ENCODE assay signal across 18 cellular contexts in the genomic region with DNA sequence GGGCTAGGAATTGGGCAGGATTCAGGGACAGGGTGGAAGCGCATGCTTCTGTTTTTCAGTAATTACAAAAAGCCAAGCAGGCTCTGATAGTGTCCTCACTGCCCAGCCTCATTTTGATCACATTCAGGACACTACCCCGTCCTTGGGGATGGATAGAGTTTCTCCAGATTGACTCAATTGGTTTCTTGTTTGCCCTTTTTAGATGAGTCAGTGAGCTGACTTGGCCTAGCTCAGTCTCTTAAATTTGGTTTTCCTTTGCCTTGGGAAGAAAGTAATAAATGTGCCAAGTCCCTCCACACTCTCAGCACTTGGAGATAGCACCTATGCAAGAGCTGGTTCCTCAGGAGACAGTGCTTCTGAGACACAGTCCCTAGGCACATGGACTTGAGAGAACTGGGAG. TPM values are rescaled to one million over a fixed set of nuclear protein-coding genes. Genes with fewer than 3 reads are reported as not detected.
DNase-seq lines count a peak whose midpoint lies in the region; ATAC-seq and TF ChIP-seq lines count a peak whose summit lies in the region.
"Had no signal": no experiment of that assay in that cellular context is flagged by ENCODE, and none has a peak within 500 bp of the region (broad histone marks: within the 10 kb centered on the region; RNA-seq: fewer than 3 reads in every experiment).

No MANE protein-coding gene starts in this region.

- ATAC-seq in heart left ventricle: no peak
- no peak for ATAC-seq in left ventricle myocardium superior
- ATAC-seq in thoracic aorta (ENCODE audit: insufficient number of reproducible peaks, low FRiP score, low read depth): peak; percentile 11
- no peak for ATAC-seq in GM19463 (IDR thresholded peaks at IDR 0.05; ENCODE audit: unreplicated experiment)
- no peak for ATAC-seq in GM18868 (IDR thresholded peaks at IDR 0.05; ENCODE audit: unreplicated experiment)
- ATAC-seq: natural killer cell had no signal

- peak overlapping the region in 9 of 12 donors; percentile 60 to 90 (median 80) for H3K27ac ChIP-seq in heart left ventricle
- H3K27ac ChIP-seq in thoracic aorta: peak overlapping the region; percentile 77 to 96
- H3K27ac ChIP-seq: prostate gland had no signal

- intact Hi-C loops in heart left ventricle (cut with DNase I): loop anchor here in 2 of 10 donors (5.0 kb wide), 2 partner anchors 34 to 141 kb away; partner anchors contain the start of gene USP47 (in 1 of the 2)
- intact Hi-C loops in left ventricle myocardium superior (cut with micrococcal nuclease): no loop called here

- DNase-seq in heart left ventricle: no peak
- no peak for DNase-seq in left ventricle myocardium superior
- peak; percentile 54 for DNase-seq in RPMI7951 (ENCODE audit: low read depth)
- DNase-seq in fibroblast of mammary gland (ENCODE audit: low read depth): peak; percentile 74
- no peak for DNase-seq in thoracic aorta (ENCODE audit: low spot score)
- no peak for DNase-seq in activated gamma-delta T cell (lab: John Stamatoyannopoulos, UW)
- DNase-seq: activated CD4-positive, alpha-beta T cell treated with anti-CD3 and anti-CD28 coated beads, Interleukin-2, amount 10 ng/mL, durations not matched to agents 7 days and 5 days; activated naive CD4-positive, alpha-beta T cell; anterior cingulate cortex; CD4-positive, CD25-positive, alpha-beta regulatory T cell; mammary epithelial cell; natural killer cell; NCI-H1694; NCI-H226; thyroid gland had no signal

- no peak for TF ChIP-seq POLR2A in heart left ventricle (IDR thresholded peaks at IDR 0.05)

- no peak for TF ChIP-seq CTCF in heart left ventricle (IDR thresholded peaks at IDR 0.05)
- no peak for TF ChIP-seq CTCF in fibroblast of mammary gland (conservative IDR thresholded peaks at IDR 0.05; ENCODE audit: control insufficient read depth, insufficient read depth, low read depth, low read length)
- TF ChIP-seq CTCF in thoracic aorta (IDR thresholded peaks at IDR 0.05): no peak

- H3K4me1 ChIP-seq in heart left ventricle: peaks cover 20 to 96% (median 74%) of the 10 kb centered on the region in 12 donors
- peaks cover 42 to 86% of the 10 kb centered on the region in 2 donors for H3K4me1 ChIP-seq in thoracic aorta (ENCODE audit: control insufficient read depth in 1 of 2, low read depth in 2 of 2)
- H3K4me1 ChIP-seq: prostate gland had no signal

- H3K36me3 ChIP-seq in heart left ventricle: no peaks in the 10 kb centered on the region
- H3K36me3 ChIP-seq in thoracic aorta: no peaks in the 10 kb centered on the region
- H3K36me3 ChIP-seq: prostate gland, thyroid gland had no signal

- 76 to 97% (median 92%) methylated on average over 2 of the region's 2 CpGs for WGBS in heart left ventricle, 4 donors

- no peaks in the 10 kb centered on the region for H3K27me3 ChIP-seq in heart left ventricle
- no peaks in the 10 kb centered on the region for H3K27me3 ChIP-seq in thoracic aorta (replicated peaks; ENCODE audit: insufficient read depth)
- H3K27me3 ChIP-seq: thyroid gland had no signal

- H3K4me3 ChIP-seq in heart left ventricle (no peak overlapping the region), fibroblast of mammary gland (ENCODE audit: control insufficient read depth, low read depth, low read length) (no peak overlapping the region), thoracic aorta (no peak overlapping the region)
- H3K4me3 ChIP-seq: prostate gland, thyroid gland had no signal

- H3K9me3 ChIP-seq in heart left ventricle: peaks cover 0 to 5% (median 0%) of the 10 kb centered on the region in 12 donors
- no peaks in the 10 kb centered on the region for H3K9me3 ChIP-seq in thoracic aorta
- H3K9me3 ChIP-seq: prostate gland, thyroid gland had no signal

RNA-seq across cellular contexts. Expression of gene DKK3, which starts 25.5 kb away (rescaled TPM):
- total RNA-seq in heart left ventricle (100 to 1,000 TPM; 405 to 851 (median 724) TPM), left ventricle myocardium superior (657 TPM), thoracic aorta (100 to 1,000 TPM; 732 to 847 TPM)
- 100 to 1,000 TPM; 117 to 396 TPM for polyA plus RNA-seq in heart left ventricle
- 271 and 303 TPM in 2 replicates for total RNA-seq in RPMI7951 (2014; rRNA removed; shearing (Covaris generic))
- total RNA-seq: activated CD4-positive, alpha-beta T cell treated with anti-CD3 and anti-CD28 coated beads, Interleukin-2, amount 10 ng/mL, durations not matched to agents 7 days and 5 days; CD4-positive, CD25-positive, alpha-beta regulatory T cell had no signal

Comparison
In these comparisons a context has a peak if more than half of its experiments do, and no peak if none do; other contexts are left out.
1. DNase-seq: peak in RPMI7951 (single experiment) and fibroblast of mammary gland (single experiment); none in heart left ventricle (0 of 5), left ventricle myocardium superior (single experiment), thoracic aorta (single experiment) and activated gamma-delta T cell (single experiment).